19 cellular contexts compared by ENCODE assay signal in the genomic region with DNA sequence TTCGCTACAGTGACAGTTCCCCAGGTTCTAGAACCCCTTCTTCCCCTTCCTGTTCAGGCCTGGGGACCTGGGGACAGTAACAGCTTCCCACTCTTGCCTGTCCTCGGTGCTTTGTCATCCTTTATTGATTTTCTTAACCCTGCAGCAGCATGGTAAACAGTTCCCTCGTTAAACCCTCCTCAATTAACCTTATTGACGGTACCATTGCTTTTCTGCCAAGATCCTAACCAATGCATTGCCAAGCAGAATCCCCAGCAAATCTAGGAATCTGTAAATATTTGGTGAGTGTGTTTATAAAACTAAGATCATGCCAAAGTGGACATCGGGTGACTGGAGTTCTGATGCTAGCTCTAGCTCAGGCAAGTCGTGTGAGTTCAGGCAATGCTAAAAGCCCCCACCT.
DNase-seq lines count a peak whose midpoint lies in the region; ATAC-seq, FAIRE-seq and TF ChIP-seq lines count a peak whose summit lies in the region.
"Had no signal": no experiment of that assay in that cellular context is flagged by ENCODE, and none has a peak within 500 bp of the region (broad histone marks: within the 10 kb centered on the region; RNA-seq: fewer than 3 reads in every experiment).

No MANE protein-coding gene starts in this region.

- DNase-seq in DMS153 (lab: John Stamatoyannopoulos, UW) (peak; percentile 20), DMS153 treated with DMSO at 0.1 percent for 48 hours (lab: John Stamatoyannopoulos, UW; ENCODE audit: unreplicated experiment) (no peak), HepG2 (ENCODE audit: low spot score) (no peak), upper lobe of right lung (no peak), GF-D8 (lab: John Stamatoyannopoulos, UW) (no peak), tibial artery (no peak)
- no peak for DNase-seq in effector CD4-positive, alpha-beta T cell
- DNase-seq: CD4-positive, alpha-beta memory T cell; DMS79 treated with DMSO at 0.1 percent for 48 hours; GM23248; KBM-7; NCI-H1694 treated with DMSO at 0.1 percent for 48 hours; NCI-H2171; NCI-H446; NCI-H69 had no signal

- no peak overlapping the region for H3K9ac ChIP-seq in HepG2 (ENCODE audit: insufficient read depth, low read depth, low read length)
- H3K9ac ChIP-seq: GM23248 had no signal

- H3K79me2 ChIP-seq in HepG2 (ENCODE audit: insufficient read depth, low read length) = no peaks in the 10 kb centered on the region

- H3K27ac ChIP-seq in VCaP (peak overlapping the region; percentile 99), HepG2 (ENCODE audit: extremely low read length, insufficient read depth, low read length) (no peak overlapping the region), upper lobe of right lung (no peak overlapping the region), tibial artery (no peak overlapping the region)
- H3K27ac ChIP-seq: 22Rv1, GM23248 had no signal

- BruUV-seq in HepG2 (replicated peaks; lab: Mats Ljungman, UMichigan) = no TSS peak

- in situ Hi-C loops in HepG2 (cut with HindIII; ENCODE audit: extremely low pct_ligation_motif_present, low pct_unique_long_range_greater_than_20kb) = no loop called here

- H3K4me3 ChIP-seq in HepG2 (replicated peaks in 1 of 3; ENCODE audit: insufficient read depth in 1 of 3, low read depth in 2 of 3, low read length in 3 of 3) (no peak overlapping the region), upper lobe of right lung (no peak overlapping the region), tibial artery (no peak overlapping the region)
- H3K4me3 ChIP-seq: GM23248 had no signal

- H3K27me3 ChIP-seq in HepG2 (ENCODE audit: control insufficient read depth in 1 of 2, insufficient read depth in 2 of 2, low read length in 2 of 2) = peaks cover 0 to 3% of the 10 kb centered on the region in 2 experiments; a peak in 2 of 5 replicates
- H3K27me3 ChIP-seq in upper lobe of right lung = no peaks in the 10 kb centered on the region
- peaks cover 0 to 64% of the 10 kb centered on the region in 2 donors for H3K27me3 ChIP-seq in tibial artery

- TF ChIP-seq POLR2A in HepG2 (IDR thresholded peaks at IDR 0.05; ENCODE audit: insufficient read depth in 1 of 2, low read depth in 2 of 2, low read length in 2 of 2) = no peak

- no peak for FAIRE-seq in HepG2 (lab: Jason Lieb, UNC)

- TF ChIP-seq CTCF in VCaP (conservative IDR thresholded peaks at IDR 0.05) (no peak), HepG2 (CRISPR knock-in tag; IDR thresholded peaks at IDR 0.05) (no peak), upper lobe of right lung (IDR thresholded peaks at IDR 0.05) (no peak), tibial artery (IDR thresholded peaks at IDR 0.05) (no peak)

- POLR2A ChIA-PET in HepG2 (lab: Yijun Ruan, JAX) = no interaction called here

- TF ChIP-seq RAD21 in HepG2 (CRISPR knock-in tag; IDR thresholded peaks at IDR 0.05) = no peak

- no peak for TF ChIP-seq EP300 in HepG2 (IDR thresholded peaks at IDR 0.05; ENCODE audit: low read depth in 2 of 2, low read length in 2 of 2)
- TF ChIP-seq EP300 in HepG2 (CRISPR knock-in tag; IDR thresholded peaks at IDR 0.05; ENCODE audit: borderline replicate concordance) = no peak

- CTCF ChIA-PET in HepG2 (lab: Yijun Ruan, JAX; ENCODE audit: low intra/inter-chr PET ratio, low total read pairs) = no interaction called here

- H4K20me1 ChIP-seq in HepG2 (ENCODE audit: insufficient read depth, low read length) = no peaks in the 10 kb centered on the region

- ATAC-seq in HepG2 (no peak), upper lobe of right lung (no peak)
- ATAC-seq: HCT116, Right ventricle myocardium inferior had no signal

- WGBS in HepG2 (ENCODE audit: low lambda C conversion rate) = 3% methylated on average over 6 of the region's 6 CpGs

- no peak overlapping the region for H3K4me2 ChIP-seq in HepG2 (ENCODE audit: low read depth, low read length)

- no peak overlapping the region for H2AFZ ChIP-seq in HepG2 (ENCODE audit: low read length)
- H2AFZ ChIP-seq: GM23248 had no signal

- intact Hi-C loops in HepG2 (cut with micrococcal nuclease; ENCODE audit: unreplicated experiment) (no loop called here), upper lobe of right lung (cut with DNase I) (no loop called here), tibial artery (cut with DNase I; ENCODE audit: low total_unique reads) (no loop called here)

- H3K9me3 ChIP-seq in HepG2 (ENCODE audit: low read length) (no peaks in the 10 kb centered on the region), upper lobe of right lung (no peaks in the 10 kb centered on the region), tibial artery (no peaks in the 10 kb centered on the region)

- H3K4me1 ChIP-seq in HepG2 (ENCODE audit: insufficient read depth, low read length) (no peaks in the 10 kb centered on the region), upper lobe of right lung (no peaks in the 10 kb centered on the region), tibial artery (no peaks in the 10 kb centered on the region)

- no peaks in the 10 kb centered on the region for H3K36me3 ChIP-seq in HepG2 (replicated peaks in 1 of 2; ENCODE audit: control insufficient read depth in 1 of 2, insufficient read depth in 2 of 2, low read length in 2 of 2)
- no peaks in the 10 kb centered on the region for H3K36me3 ChIP-seq in upper lobe of right lung
- H3K36me3 ChIP-seq in tibial artery = no peaks in the 10 kb centered on the region

TF ChIP-seq in HepG2, 621 proteins besides CTCF, POLR2A, EP300 and RAD21:
- TF ChIP-seq ONECUT2 (CRISPR knock-in tag; IDR thresholded peaks at IDR 0.05) (peak; percentile 62; the same call in 1 of the 2 replicates), THAP8 (CRISPR knock-in tag; IDR thresholded peaks at IDR 0.05; ENCODE audit: borderline replicate concordance) (no peak), PLRG1 (conservative IDR thresholded peaks at IDR 0.05) (no peak)
